ENCODE assay signal across 8 cellular contexts in the genomic region with DNA sequence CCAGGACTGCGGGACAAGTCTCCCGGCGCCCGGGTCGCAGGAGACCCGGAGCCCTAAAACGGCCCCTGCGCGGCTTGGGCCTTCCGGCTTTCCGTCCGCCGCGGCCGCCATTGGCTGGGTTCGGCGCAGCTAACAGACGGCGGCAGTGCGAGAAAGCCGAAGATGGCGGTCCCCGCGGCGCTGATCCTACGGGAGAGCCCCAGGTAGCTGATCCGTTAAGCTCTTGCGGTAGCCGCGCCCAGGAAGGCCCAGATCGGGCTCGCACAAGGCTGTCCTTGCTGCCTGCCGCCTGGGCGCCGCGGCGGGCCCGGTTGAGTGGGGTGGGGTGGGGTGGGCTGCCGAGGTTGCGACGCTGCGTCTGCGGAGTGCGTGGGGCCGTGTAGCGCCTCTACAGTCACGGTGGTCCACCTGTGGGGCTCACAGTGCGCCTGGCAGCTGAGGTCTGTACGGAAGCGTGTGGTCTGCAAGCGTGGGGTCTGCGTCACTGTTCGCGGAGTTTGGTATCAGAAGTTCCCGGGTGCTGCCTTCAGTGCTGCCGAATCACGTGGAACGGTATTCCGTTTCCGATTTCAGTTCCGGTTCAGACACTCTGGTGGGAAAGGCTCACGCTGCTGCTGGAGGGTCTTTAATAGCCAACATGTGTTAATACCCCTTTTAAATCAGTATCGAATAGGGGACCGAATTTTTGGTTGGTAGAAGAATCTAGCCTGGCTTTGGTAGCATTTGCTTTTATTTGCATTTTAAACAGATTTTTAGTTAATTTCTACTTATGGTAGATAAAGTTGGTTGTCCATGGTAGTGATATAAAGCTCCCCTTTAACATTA.
DNase-seq lines count a peak whose midpoint lies in the region; ATAC-seq and TF ChIP-seq lines count a peak whose summit lies in the region.

A gene (plus strand): TSS at position 135 of the 825 bp plus-strand sequence.

- peak; percentile 93 for TF ChIP-seq POLR2A in GM18505 (IDR thresholded peaks at IDR 0.05; ENCODE audit: borderline replicate concordance, extremely low read depth, insufficient read depth, insufficient read length)

- DNase-seq in NCI-H1930 (lab: John Stamatoyannopoulos, UW) (peak; percentile 48 to 53), T-helper 9 cell (peak; percentile 65), astrocyte of the cerebellum (ENCODE audit: low read depth) (peak; percentile 69), hippocampal formation (lab: John Stamatoyannopoulos, UW) (peak; percentile 63 to 75), retina (peak; percentile 93), cortex of kidney (lab: John Stamatoyannopoulos, UW) (no peak)

- in situ Hi-C loops in astrocyte of the cerebellum (cut with HindIII; ENCODE audit: low sequenced_read_pairs): no loop called here

- peak within 1 kb of the TSS; percentile 62 for H3K4me3 ChIP-seq in astrocyte of the cerebellum (ENCODE audit: low read depth, low read length)

- no peak for TF ChIP-seq CTCF in astrocyte of the cerebellum (IDR thresholded peaks at IDR 0.05; ENCODE audit: low read depth, low read length, missing control alignments)

- ATAC-seq in GM18505 (IDR thresholded peaks at IDR 0.05; ENCODE audit: unreplicated experiment): peak; percentile 93
- ATAC-seq in HG02885 (IDR thresholded peaks at IDR 0.05; ENCODE audit: poor library complexity, unreplicated experiment): peak; percentile 88
